18 cellular contexts compared by ENCODE assay signal in genomic region chr14:64950889-64951288, GRCh38. TPM values are rescaled to one million over a fixed set of nuclear protein-coding genes. Genes with fewer than 3 reads are reported as not detected.
DNase-seq lines count a peak whose midpoint lies in the region; ATAC-seq and TF ChIP-seq lines count a peak whose summit lies in the region.
"Had no signal": no experiment of that assay in that cellular context is flagged by ENCODE, and none has a peak within 500 bp of the region (broad histone marks: within the 10 kb centered on the region; RNA-seq: fewer than 3 reads in every experiment).

No MANE protein-coding gene starts in this region.

- intact Hi-C loops in dorsolateral prefrontal cortex (cut with DNase I) (no loop called here), left ventricle myocardium inferior (cut with micrococcal nuclease) (no loop called here), psoas muscle (cut with DNase I) (no loop called here)

- peak; percentile 4 for DNase-seq in Ammon's horn (ENCODE audit: low spot score)
- peak in 4 of 10 donors; percentile 60 to 82 (median 72) for DNase-seq in dorsolateral prefrontal cortex
- DNase-seq in left ventricle myocardium inferior: peak; percentile 69
- DNase-seq in psoas muscle: peak; percentile 70 to 89
- DNase-seq in MV-4-11 (lab: John Stamatoyannopoulos, UW): no peak
- DNase-seq: EL, H9, NCI-H1417, NCI-H1930, NCI-H2171, NCI-H774 had no signal

- H3K4me3 ChIP-seq in dorsolateral prefrontal cortex (no peak overlapping the region), left ventricle myocardium inferior (peak overlapping the region; percentile 49), psoas muscle (peak overlapping the region; percentile 50)

- WGBS in psoas muscle, 3 donors: 27 to 44% (median 31%) methylated on average over 8 of the region's 8 CpGs

- TF ChIP-seq CTCF in dorsolateral prefrontal cortex (IDR thresholded peaks at IDR 0.05 in 54 of 56, conservative IDR thresholded peaks at IDR 0.05 in 2 of 56; ENCODE audit: low read depth in 1 of 56, partially characterized antibody in 56 of 56) (no peak), left ventricle myocardium inferior (IDR thresholded peaks at IDR 0.05; ENCODE audit: borderline replicate concordance) (no peak), psoas muscle (IDR thresholded peaks at IDR 0.05) (no peak)

- ATAC-seq in psoas muscle: peak; percentile 88 to 91 (median 90)
- no peak for ATAC-seq in HG03354 (IDR thresholded peaks at IDR 0.05; ENCODE audit: poor library complexity, severe bottlenecking, unreplicated experiment)
- no peak for ATAC-seq in GM21447 (IDR thresholded peaks at IDR 0.05; ENCODE audit: unreplicated experiment)
- no peak for ATAC-seq in GM19455 (IDR thresholded peaks at IDR 0.05; ENCODE audit: unreplicated experiment)

- peaks cover 9% of the 10 kb centered on the region for H3K36me3 ChIP-seq in left ventricle myocardium inferior
- peaks cover 0 to 17% of the 10 kb centered on the region in 2 donors for H3K36me3 ChIP-seq in psoas muscle (ENCODE audit: insufficient read depth in 1 of 2, low read depth in 1 of 2)

- H3K9me3 ChIP-seq in left ventricle myocardium inferior (replicated peaks) (no peaks in the 10 kb centered on the region), psoas muscle (no peaks in the 10 kb centered on the region)

- H3K27me3 ChIP-seq in dorsolateral prefrontal cortex: no peaks in the 10 kb centered on the region
- H3K27me3 ChIP-seq in left ventricle myocardium inferior (ENCODE audit: low read depth): no peaks in the 10 kb centered on the region
- H3K27me3 ChIP-seq in psoas muscle (ENCODE audit: insufficient read depth in 3 of 3, low read length in 2 of 3): no peaks in the 10 kb centered on the region

- H3K27ac ChIP-seq in dorsolateral prefrontal cortex (peak overlapping the region in 53 of 59 donors; percentile 3 to 91 (median 75)), left ventricle myocardium inferior (replicated peaks) (peak overlapping the region; percentile 91), psoas muscle (peak overlapping the region; percentile 96)

- H3K4me1 ChIP-seq in left ventricle myocardium inferior (peaks cover 51% of the 10 kb centered on the region), psoas muscle (peaks cover 48% of the 10 kb centered on the region)

RNA-seq across cellular contexts. Expression of gene GPX2, which starts 8.3 kb away (rescaled TPM):
- 1 to 10 TPM in 2 of 120 experiments, under 1 TPM in 6, not detected in 112; 0.39 to 1.2 (median 0.72) TPM for total RNA-seq in dorsolateral prefrontal cortex
- not detected for total RNA-seq in left ventricle myocardium inferior
- not detected for total RNA-seq in psoas muscle
- under 1 TPM in 2 of 3 donors, not detected in 1; 0.04 to 0.21 TPM for polyA plus RNA-seq in psoas muscle
- total RNA-seq: A172, LHCN-M2, NCI-H460 had no signal
- polyA plus RNA-seq: IgD-negative memory B cell had no signal

RNA-seq across cellular contexts. Expression of gene RAB15, which starts 21.2 kb away (rescaled TPM):
- 100 to 1,000 TPM in 21 of 120 experiments, 10 to 100 TPM in 99; 23.7 to 133 (median 83.8) TPM for total RNA-seq in dorsolateral prefrontal cortex
- total RNA-seq in left ventricle myocardium inferior: 17.1 TPM
- 10 to 100 TPM; 18.0 to 61.9 (median 24.2) TPM for total RNA-seq in psoas muscle
- polyA plus RNA-seq in psoas muscle: 1 to 10 TPM; 3.1 to 8.6 (median 3.3) TPM

RNA-seq across cellular contexts. Expression of gene FNTB, which starts 35.8 kb away (rescaled TPM):
- total RNA-seq in dorsolateral prefrontal cortex: 10 to 100 TPM; 19.3 to 93.3 (median 34.4) TPM
- total RNA-seq in left ventricle myocardium inferior: 17.9 TPM
- 10 to 100 TPM; 18.8 to 28.8 (median 20.1) TPM for total RNA-seq in psoas muscle
- 10 to 100 TPM; 10.2 to 25.4 (median 11.9) TPM for polyA plus RNA-seq in psoas muscle

RNA-seq across cellular contexts. Expression of gene CHURC1, which starts 36.6 kb away (rescaled TPM):
- total RNA-seq in dorsolateral prefrontal cortex (10 to 100 TPM; 39.7 to 80.2 (median 55.2) TPM), left ventricle myocardium inferior (89.8 TPM), psoas muscle (100 to 1,000 TPM in 2 of 4 donors, 10 to 100 TPM in 2; 77.9 to 112 (median 94.1) TPM)
- 10 to 100 TPM; 31.4 to 67.7 (median 53.4) TPM for polyA plus RNA-seq in psoas muscle

Comparison
In these comparisons a context has a peak if more than half of its experiments do, and no peak if none do; other contexts are left out.
1. H3K4me3 ChIP-seq: peak in left ventricle myocardium inferior (single experiment) and psoas muscle (single experiment); none in dorsolateral prefrontal cortex (0 of 59).
2. ATAC-seq: peak in psoas muscle (4 of 4); none in HG03354 (single experiment), GM21447 (single experiment) and GM19455 (single experiment).
3. Peak in every context shown above with its lines, with median percentiles within 50 percentile points of each other: H3K27ac ChIP-seq.